ENCODE assay signal across 10 cellular contexts in genomic region chr5:112979723-112980122, GRCh38. TPM values are rescaled to one million over a fixed set of nuclear protein-coding genes. Genes with fewer than 3 reads are reported as not detected.
DNase-seq lines count a peak whose midpoint lies in the region; ATAC-seq and TF ChIP-seq lines count a peak whose summit lies in the region.
"Had no signal": no experiment of that assay in that cellular context is flagged by ENCODE, and none has a peak within 500 bp of the region (broad histone marks: within the 10 kb centered on the region; RNA-seq: fewer than 3 reads in every experiment).

No MANE protein-coding gene starts in this region.

- peak overlapping the region; percentile 65 for H3K4me3 Mint-ChIP-seq in activated naive CD4-positive, alpha-beta T cell treated with anti-CD3 and anti-CD28 coated beads for 36 hours
- H3K4me3 Mint-ChIP-seq in T-helper 17 cell: peak overlapping the region; percentile 81

- no peak for TF ChIP-seq CTCF in fibroblast of pulmonary artery (IDR thresholded peaks at IDR 0.05; ENCODE audit: low read length, missing control alignments)
- no peak for TF ChIP-seq CTCF in ovary (IDR thresholded peaks at IDR 0.05)

- H3K9me3 ChIP-seq in T-helper 17 cell (ENCODE audit: control insufficient read depth, low read length, poor library complexity, severe bottlenecking) (no peaks in the 10 kb centered on the region), skeletal muscle tissue (ENCODE audit: control insufficient read depth in 3 of 3, low read length in 3 of 3) (no peaks in the 10 kb centered on the region), ovary (no peaks in the 10 kb centered on the region)
- H3K9me3 ChIP-seq: gastrocnemius medialis had no signal

- H3K9ac ChIP-seq in skeletal muscle tissue (ENCODE audit: low read depth in 1 of 3, low read length in 3 of 3): peak overlapping the region; percentile 5 to 59 (median 36)

- no peak overlapping the region for H3K27ac Mint-ChIP-seq in activated naive CD4-positive, alpha-beta T cell treated with anti-CD3 and anti-CD28 coated beads for 36 hours
- peak overlapping the region; percentile 98 for H3K27ac Mint-ChIP-seq in T-helper 17 cell

- H3K27ac ChIP-seq in skeletal muscle tissue (ENCODE audit: low read depth, low read length) (no peak overlapping the region), ovary (no peak overlapping the region)
- H3K27ac ChIP-seq: cardiac muscle cell had no signal

- no peak for TF ChIP-seq POLR2A in ovary (IDR thresholded peaks at IDR 0.05)

- no peaks in the 10 kb centered on the region for H3K36me3 ChIP-seq in skeletal muscle tissue (ENCODE audit: control insufficient read depth in 3 of 3, insufficient read depth in 3 of 3, low read length in 3 of 3)
- no peaks in the 10 kb centered on the region for H3K36me3 ChIP-seq in ovary
- H3K36me3 ChIP-seq: cardiac muscle cell, gastrocnemius medialis had no signal

- H3K4me1 ChIP-seq in skeletal muscle tissue (ENCODE audit: control insufficient read depth in 3 of 3, insufficient read depth in 3 of 3, low read length in 3 of 3) (peaks cover 20 to 27% (median 22%) of the 10 kb centered on the region in 3 donors), ovary (ENCODE audit: insufficient read depth) (peaks cover 9% of the 10 kb centered on the region)

- peak overlapping the region; percentile 15 for H3K4me3 ChIP-seq in fibroblast of pulmonary artery (replicated peaks; ENCODE audit: low read depth, low read length)
- H3K4me3 ChIP-seq in skeletal muscle tissue (ENCODE audit: low read length in 3 of 3): no peak overlapping the region
- H3K4me3 ChIP-seq in ovary: no peak overlapping the region

- peaks cover 62% of the 10 kb centered on the region for H3K4me1 Mint-ChIP-seq in activated naive CD4-positive, alpha-beta T cell treated with anti-CD3 and anti-CD28 coated beads for 36 hours (ENCODE audit: low read depth)
- H3K4me1 Mint-ChIP-seq in T-helper 17 cell: peaks cover 56% of the 10 kb centered on the region

- no peaks in the 10 kb centered on the region for H3K9me3 Mint-ChIP-seq in activated naive CD4-positive, alpha-beta T cell treated with anti-CD3 and anti-CD28 coated beads for 36 hours

- H3K27me3 ChIP-seq in skeletal muscle tissue (ENCODE audit: control insufficient read depth in 3 of 3, insufficient read depth in 3 of 3, low read length in 3 of 3): no peaks in the 10 kb centered on the region
- H3K27me3 ChIP-seq in ovary: no peaks in the 10 kb centered on the region
- H3K27me3 ChIP-seq: cardiac muscle cell, gastrocnemius medialis had no signal

- H3K36me3 Mint-ChIP-seq in activated naive CD4-positive, alpha-beta T cell treated with anti-CD3 and anti-CD28 coated beads for 36 hours (ENCODE audit: low read depth): peaks cover 17% of the 10 kb centered on the region
- H3K36me3 Mint-ChIP-seq in T-helper 17 cell (ENCODE audit: low read depth): peaks cover 7% of the 10 kb centered on the region

- H3K27me3 Mint-ChIP-seq in activated naive CD4-positive, alpha-beta T cell treated with anti-CD3 and anti-CD28 coated beads for 36 hours (ENCODE audit: low read depth): no peaks in the 10 kb centered on the region
- H3K27me3 Mint-ChIP-seq in T-helper 17 cell: no peaks in the 10 kb centered on the region

- intact Hi-C loops in activated naive CD4-positive, alpha-beta T cell treated with anti-CD3 and anti-CD28 coated beads for 36 hours (cut with micrococcal nuclease): loop anchor here (1.0 to 10.0 kb wide), 5 partner anchors 102 to 1745 kb away; no protein-coding TSS in a partner anchor
- intact Hi-C loops in ovary (cut with DNase I): loop anchor here in 1 of 4 donors (10.0 kb wide), 1 partner anchor 65 kb away; no protein-coding TSS in a partner anchor

- no peak for TF ChIP-seq EP300 in ovary (IDR thresholded peaks at IDR 0.05)

- WGBS in ovary, 3 donors: 47 to 62% (median 60%) methylated on average over 3 of the region's 3 CpGs

- no peak for DNase-seq in activated naive CD4-positive, alpha-beta T cell treated with anti-CD3 and anti-CD28 coated beads for 36 hours
- DNase-seq in activated naive CD4-positive, alpha-beta T cell treated with anti-CD3 and anti-CD28 coated beads, Interleukin-2, amount 50 U/mL, for 16 hours: no peak
- DNase-seq in T-helper 17 cell: no peak
- DNase-seq in fibroblast of pulmonary artery (ENCODE audit: low read depth): no peak
- DNase-seq in COLO668 (lab: John Stamatoyannopoulos, UW; ENCODE audit: unreplicated experiment): no peak
- no peak for DNase-seq in ovary
- DNase-seq: gastrocnemius medialis had no signal

- CTCF ChIA-PET in activated naive CD4-positive, alpha-beta T cell treated with anti-CD3 and anti-CD28 coated beads for 36 hours (lab: Charles Lee): interaction anchor here (2.1 kb wide), 1 partner anchor 16 kb away, joined by 10 read pairs; no protein-coding TSS in a partner anchor

- ATAC-seq in T-helper 17 cell (no peak), HG03439 (IDR thresholded peaks at IDR 0.05; ENCODE audit: unreplicated experiment) (no peak)
- ATAC-seq: gastrocnemius medialis had no signal

RNA-seq across cellular contexts. Expression of gene DCP2, which starts 3.1 kb away (rescaled TPM):
- total RNA-seq in activated naive CD4-positive, alpha-beta T cell treated with anti-CD3 and anti-CD28 coated beads for 36 hours: 100 to 1,000 TPM; 129 TPM
- total RNA-seq in T-helper 17 cell (10 to 100 TPM; 80.0 to 83.6 TPM), skeletal muscle tissue (48.5 TPM), ovary (10 to 100 TPM; 16.4 to 58.7 (median 41.7) TPM)
- polyA plus RNA-seq in ovary: 10 to 100 TPM; 12.4 to 13.7 TPM

RNA-seq across cellular contexts. Expression of gene REEP5, which starts 57.7 kb away (rescaled TPM):
- total RNA-seq in activated naive CD4-positive, alpha-beta T cell treated with anti-CD3 and anti-CD28 coated beads for 36 hours: 10 to 100 TPM; 18.3 to 18.8 TPM
- 10 to 100 TPM; 38.1 to 46.5 TPM for total RNA-seq in T-helper 17 cell
- 26.1 TPM for total RNA-seq in skeletal muscle tissue
- 10 to 100 TPM; 55.1 to 73.8 (median 67.6) TPM for total RNA-seq in ovary
- polyA plus RNA-seq in ovary: 10 to 100 TPM; 50.2 to 90.4 TPM
